ENCODE assay signal across 10 cellular contexts in genomic region chr16:67910162-67910561, GRCh38. TPM values are rescaled to one million over a fixed set of nuclear protein-coding genes. Genes with fewer than 3 reads are reported as not detected.
DNase-seq lines count a peak whose midpoint lies in the region; FAIRE-seq and TF ChIP-seq lines count a peak whose summit lies in the region.
"Had no signal": no experiment of that assay in that cellular context is flagged by ENCODE, and none has a peak within 500 bp of the region (broad histone marks: within the 10 kb centered on the region; RNA-seq: fewer than 3 reads in every experiment).

No MANE protein-coding gene starts in this region.

- 57 to 63% methylated on average over 2 of the region's 2 CpGs for WGBS in tibial nerve, 2 donors
- WGBS in suprapubic skin: 28% methylated on average over 2 of the region's 2 CpGs

- TF ChIP-seq EP300 in tibial nerve (IDR thresholded peaks at IDR 0.05) (no peak), suprapubic skin (IDR thresholded peaks at IDR 0.05) (no peak)

- H3K27ac ChIP-seq in cingulate gyrus (ENCODE audit: low read depth, low read length) (peak overlapping the region; percentile 85), kidney (ENCODE audit: low read depth in 2 of 2, low read length in 2 of 2) (no peak overlapping the region), tibial nerve (no peak overlapping the region), suprapubic skin (no peak overlapping the region)
- H3K27ac ChIP-seq: vagina had no signal

- TF ChIP-seq POLR2A in tibial nerve (IDR thresholded peaks at IDR 0.05): no peak
- no peak for TF ChIP-seq POLR2A in suprapubic skin (IDR thresholded peaks at IDR 0.05)

- H3K27me3 ChIP-seq in tibial nerve (no peaks in the 10 kb centered on the region), suprapubic skin (no peaks in the 10 kb centered on the region)
- H3K27me3 ChIP-seq: vagina had no signal

- TF ChIP-seq CTCF in kidney (IDR thresholded peaks at IDR 0.05; ENCODE audit: borderline replicate concordance, extremely low read depth, insufficient read depth) (no peak), tibial nerve (IDR thresholded peaks at IDR 0.05) (no peak), suprapubic skin (IDR thresholded peaks at IDR 0.05) (no peak)

- H3K4me1 ChIP-seq in kidney (ENCODE audit: control insufficient read depth in 1 of 2, insufficient read depth in 1 of 2, low read depth in 1 of 2, low read length in 2 of 2) (peaks cover 4 to 6% of the 10 kb centered on the region in 2 donors), tibial nerve (peaks cover 0 to 14% (median 0%) of the 10 kb centered on the region in 4 donors), suprapubic skin (peaks cover 15% of the 10 kb centered on the region)

- FAIRE-seq in kidney (lab: Jason Lieb, UNC): no peak

- H3K9me3 ChIP-seq in kidney (ENCODE audit: control insufficient read depth in 1 of 2, low read length in 2 of 2) (no peaks in the 10 kb centered on the region), tibial nerve (no peaks in the 10 kb centered on the region), suprapubic skin (no peaks in the 10 kb centered on the region)
- H3K9me3 ChIP-seq: vagina had no signal

- H3K4me3 ChIP-seq in kidney (ENCODE audit: low read length in 2 of 2): no peak overlapping the region
- H3K4me3 ChIP-seq in tibial nerve: no peak overlapping the region
- no peak overlapping the region for H3K4me3 ChIP-seq in suprapubic skin
- H3K4me3 ChIP-seq: vagina had no signal

- no peak overlapping the region for H3K9ac ChIP-seq in kidney (ENCODE audit: low read length in 2 of 2)

- intact Hi-C loops in kidney (cut with DNase I): no loop called here

- peaks cover 15 to 27% of the 10 kb centered on the region in 2 donors for H3K36me3 ChIP-seq in kidney (ENCODE audit: control insufficient read depth in 1 of 2, insufficient read depth in 2 of 2, low read length in 2 of 2)
- H3K36me3 ChIP-seq in tibial nerve: peaks cover 0 to 62% (median 14%) of the 10 kb centered on the region in 3 donors
- H3K36me3 ChIP-seq in suprapubic skin: peaks cover 39% of the 10 kb centered on the region

- DNase-seq in NCI-H2227 (lab: John Stamatoyannopoulos, UW; ENCODE audit: unreplicated experiment): peak; percentile 56
- no peak for DNase-seq in NCI-H2227 treated with DMSO at 0.1 percent for 48 hours (lab: John Stamatoyannopoulos, UW)
- DNase-seq in NCI-H510A (lab: John Stamatoyannopoulos, UW): peak; percentile 39
- peak; percentile 94 for DNase-seq in putamen (ENCODE audit: low spot score)
- DNase-seq in kidney: no peak
- no peak for DNase-seq in tibial nerve (ENCODE audit: low spot score in 2 of 2)
- DNase-seq in suprapubic skin (ENCODE audit: low spot score in 2 of 2): no peak
- DNase-seq: AML-193 had no signal

RNA-seq across cellular contexts. Expression of gene PSKH1, which starts 17.1 kb away (rescaled TPM):
- total RNA-seq in kidney: 33.2 TPM
- 23.6 TPM for polyA plus RNA-seq in kidney (ENCODE audit: insufficient read depth, low read depth, low replicate concordance)
- 10 to 100 TPM; 22.2 to 30.8 (median 24.2) TPM for total RNA-seq in tibial nerve
- total RNA-seq in suprapubic skin: 10 to 100 TPM; 16.4 to 26.9 (median 24.5) TPM

RNA-seq across cellular contexts. Expression of gene CTRL, which starts 21.5 kb away (rescaled TPM):
- total RNA-seq in kidney: 0.69 TPM
- not detected for polyA plus RNA-seq in kidney (ENCODE audit: insufficient read depth, low read depth, low replicate concordance)
- 1 to 10 TPM in 3 of 4 donors, under 1 TPM in 1; 0.87 to 3.6 (median 1.6) TPM for total RNA-seq in tibial nerve
- total RNA-seq in suprapubic skin: 1 to 10 TPM in 3 of 4 donors, under 1 TPM in 1; 0.55 to 2.7 (median 1.8) TPM

RNA-seq across cellular contexts. Expression of gene NRN1L, which starts 25.5 kb away (rescaled TPM):
- 1.1 TPM for total RNA-seq in kidney
- 1.2 TPM for polyA plus RNA-seq in kidney (ENCODE audit: insufficient read depth, low read depth, low replicate concordance)
- total RNA-seq in tibial nerve: 10 to 100 TPM in 1 of 4 donors, 1 to 10 TPM in 3; 2.0 to 15.1 (median 3.9) TPM
- total RNA-seq in suprapubic skin: 1 to 10 TPM in 3 of 4 donors, not detected in 1; 4.3 to 5.6 (median 4.7) TPM
- total RNA-seq: vagina had no signal

RNA-seq across cellular contexts. Expression of gene PSMB10, which starts 26.5 kb away (rescaled TPM):
- total RNA-seq in kidney: 78.6 TPM
- 76.4 TPM for polyA plus RNA-seq in kidney (ENCODE audit: insufficient read depth, low read depth, low replicate concordance)
- 10 to 100 TPM; 22.9 to 57.6 (median 39.4) TPM for total RNA-seq in tibial nerve
- 10 to 100 TPM; 13.5 to 31.2 (median 16.3) TPM for total RNA-seq in suprapubic skin

RNA-seq across cellular contexts. Expression of gene LCAT, which starts 33.8 kb away (rescaled TPM):
- total RNA-seq in kidney (27.4 TPM), tibial nerve (10 to 100 TPM; 17.9 to 43.9 (median 26.8) TPM), suprapubic skin (10 to 100 TPM; 10.6 to 61.4 (median 22.6) TPM)
- 10.2 TPM for polyA plus RNA-seq in kidney (ENCODE audit: insufficient read depth, low read depth, low replicate concordance)

Comparison
In these comparisons a context has a peak if more than half of its experiments do, and no peak if none do; other contexts are left out.
1. DNase-seq: peak in NCI-H2227 (single experiment), NCI-H510A (single experiment) and putamen (single experiment); none in NCI-H2227 treated with DMSO at 0.1 percent for 48 hours (single experiment), kidney (single experiment), tibial nerve (0 of 2) and suprapubic skin (0 of 2).